In the genomic region with DNA sequence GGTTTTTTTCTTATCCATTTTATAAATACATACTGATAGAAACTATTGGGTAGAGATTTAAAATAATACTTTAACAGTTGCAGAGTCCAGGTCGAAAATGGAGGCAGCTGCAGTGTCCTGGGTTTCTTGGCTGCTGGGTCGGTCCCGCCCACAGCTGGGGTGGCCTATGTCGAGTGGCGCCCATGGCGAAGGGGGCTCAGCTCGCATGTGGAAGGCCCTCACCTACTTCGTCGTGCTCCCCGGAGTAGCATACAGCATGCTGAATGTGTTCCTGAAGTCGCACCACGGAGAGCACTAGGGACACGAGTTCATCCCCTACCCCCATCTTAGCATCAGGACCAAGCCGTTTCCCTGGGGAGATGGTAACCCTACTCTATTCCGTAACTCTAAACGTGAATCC, we compare ENCODE assay signal across 30 cellular contexts.
"Had no signal": no experiment of that assay in that cellular context is flagged by ENCODE, and none has a peak within 500 bp of the region (broad histone marks: within the 10 kb centered on the region; RNA-seq: fewer than 3 reads in every experiment).

No MANE protein-coding gene starts in this region.

- H3K27ac Mint-ChIP-seq: naive thymus-derived CD8-positive, alpha-beta T cell; natural killer cell treated with Interleukin-12 subunit alpha and Interleukin-12 subunit beta and Interleukin-15 and Interleukin-18, amount 100 ng/mL, for 72 hours; nephron progenitor cell; progenitor cell of endocrine pancreas; stimulated activated memory B cell treated with anti-CD40 and anti-IgM and Interleukin-4, amounts not matched to agents 10 μg/mL and 1 μg/mL and 100 μg/mL, for 72 hours; stimulated activated naive CD8-positive, alpha-beta T cell treated with anti-CD3 and anti-CD28 coated beads, Interleukin-15, amount 100 ng/mL, for 72 hours had no signal

- H3K4me1 Mint-ChIP-seq: naive thymus-derived CD8-positive, alpha-beta T cell; nephron progenitor cell; neural crest cell; stimulated activated memory B cell treated with anti-CD40 and anti-IgM and Interleukin-4, amounts not matched to agents 10 μg/mL and 1 μg/mL and 100 μg/mL, for 72 hours; stimulated activated naive CD8-positive, alpha-beta T cell treated with anti-CD3 and anti-CD28 coated beads, Interleukin-15, amount 100 ng/mL, for 72 hours had no signal

- H3K27me3 ChIP-seq: ovary, right lobe of liver, sigmoid colon, suprapubic skin, testis, tibial artery, transverse colon, upper lobe of left lung, vagina had no signal

- H3K27ac ChIP-seq: ovary, parathyroid adenoma, psoas muscle, right lobe of liver, sigmoid colon, suprapubic skin, testis, tibial artery, transverse colon, upper lobe of left lung, vagina had no signal

- H3K4me3 ChIP-seq: ovary, psoas muscle, right lobe of liver, sigmoid colon, suprapubic skin, testis, tibial artery, transverse colon, upper lobe of left lung, vagina had no signal

- DNase-seq: naive thymus-derived CD8-positive, alpha-beta T cell; nephron progenitor cell; occipital lobe; ovary; psoas muscle; right cardiac atrium; right lobe of liver; sigmoid colon; small intestine; stimulated activated CD4-positive, alpha-beta T cell treated with anti-CD3 and anti-CD28 coated beads, Interleukin-12 subunit alpha, Interleukin-12 subunit beta, amount 100 ng/mL, for 4 hours; stimulated activated CD4-positive, alpha-beta T cell treated with anti-CD3 and anti-CD28 coated beads, Interleukin-1b, Interleukin-23, amount 100 ng/mL, for 48 hours; stimulated activated CD4-positive, alpha-beta T cell treated with anti-CD3 and anti-CD28 coated beads, Interleukin-4, amount 100 ng/mL, for 1 hour; stimulated activated CD4-positive, alpha-beta T cell treated with anti-CD3 and anti-CD28 coated beads, Interleukin-4, amount 100 ng/mL, for 4 hours; stimulated activated CD8-positive, alpha-beta memory T cell treated with anti-CD3 and anti-CD28 coated beads, Interleukin-4, amount 100 ng/mL, for 48 hours; stimulated activated naive CD4-positive, alpha-beta T cell; stimulated activated naive CD8-positive, alpha-beta T cell treated with anti-CD3 and anti-CD28 coated beads, Interleukin-15, amount 100 ng/mL, for 72 hours; stimulated activated naive CD8-positive, alpha-beta T cell treated with anti-CD3 and anti-CD28 coated beads, Interleukin-15, Interleukin-2, amounts not matched to agents 100 U/mL and 50 U/mL, for 24 hours; substantia nigra; testis; tibial artery; transverse colon had no signal

- H2AFZ ChIP-seq: parathyroid adenoma had no signal

- H3K9me3 ChIP-seq: ovary, psoas muscle, right lobe of liver, sigmoid colon, suprapubic skin, testis, tibial artery, transverse colon, upper lobe of left lung, vagina had no signal

- H3K4me1 ChIP-seq: parathyroid adenoma, psoas muscle, right lobe of liver, sigmoid colon, suprapubic skin, testis, tibial artery, transverse colon, upper lobe of left lung, vagina had no signal

- H3K36me3 ChIP-seq: ovary, right lobe of liver, sigmoid colon, suprapubic skin, tibial artery, transverse colon, upper lobe of left lung, vagina had no signal

- H3K36me3 Mint-ChIP-seq: naive thymus-derived CD8-positive, alpha-beta T cell; natural killer cell treated with Interleukin-12 subunit alpha and Interleukin-12 subunit beta and Interleukin-15 and Interleukin-18, amount 100 ng/mL, for 72 hours; stimulated activated memory B cell treated with anti-CD40 and anti-IgM and Interleukin-4, amounts not matched to agents 10 μg/mL and 1 μg/mL and 100 μg/mL, for 72 hours had no signal

- H3K27me3 Mint-ChIP-seq: naive thymus-derived CD8-positive, alpha-beta T cell; natural killer cell treated with Interleukin-12 subunit alpha and Interleukin-12 subunit beta and Interleukin-15 and Interleukin-18, amount 100 ng/mL, for 72 hours; progenitor cell of endocrine pancreas; stimulated activated memory B cell treated with anti-CD40 and anti-IgM and Interleukin-4, amounts not matched to agents 10 μg/mL and 1 μg/mL and 100 μg/mL, for 72 hours; stimulated activated naive CD8-positive, alpha-beta T cell treated with anti-CD3 and anti-CD28 coated beads, Interleukin-15, amount 100 ng/mL, for 72 hours had no signal

- FAIRE-seq: small intestine, urothelium cell line had no signal

- H3K9ac ChIP-seq: parathyroid adenoma had no signal

- H3K4me3 Mint-ChIP-seq: naive thymus-derived CD8-positive, alpha-beta T cell; natural killer cell treated with Interleukin-12 subunit alpha and Interleukin-12 subunit beta and Interleukin-15 and Interleukin-18, amount 100 ng/mL, for 72 hours; nephron progenitor cell; neural crest cell; stimulated activated memory B cell treated with anti-CD40 and anti-IgM and Interleukin-4, amounts not matched to agents 10 μg/mL and 1 μg/mL and 100 μg/mL, for 72 hours; stimulated activated naive CD8-positive, alpha-beta T cell treated with anti-CD3 and anti-CD28 coated beads, Interleukin-15, amount 100 ng/mL, for 72 hours had no signal

- ATAC-seq: naive thymus-derived CD8-positive, alpha-beta T cell; natural killer cell treated with Interleukin-12 subunit alpha and Interleukin-12 subunit beta and Interleukin-15 and Interleukin-18, amount 100 ng/mL, for 72 hours; psoas muscle; right cardiac atrium; right lobe of liver; stimulated activated memory B cell treated with anti-CD40 and anti-IgM and Interleukin-4, amounts not matched to agents 10 μg/mL and 1 μg/mL and 100 μg/mL, for 72 hours; stimulated activated naive CD8-positive, alpha-beta T cell treated with anti-CD3 and anti-CD28 coated beads, Interleukin-15, amount 100 ng/mL, for 72 hours; stimulated activated naive CD8-positive, alpha-beta T cell treated with anti-CD3 and anti-CD28 coated beads, Interleukin-15, Interleukin-2, amounts not matched to agents 100 U/mL and 50 U/mL, for 24 hours had no signal

- H3K9me3 Mint-ChIP-seq: natural killer cell treated with Interleukin-12 subunit alpha and Interleukin-12 subunit beta and Interleukin-15 and Interleukin-18, amount 100 ng/mL, for 72 hours; nephron progenitor cell; stimulated activated memory B cell treated with anti-CD40 and anti-IgM and Interleukin-4, amounts not matched to agents 10 μg/mL and 1 μg/mL and 100 μg/mL, for 72 hours; stimulated activated naive CD8-positive, alpha-beta T cell treated with anti-CD3 and anti-CD28 coated beads, Interleukin-15, amount 100 ng/mL, for 72 hours had no signal

- H3K79me2 ChIP-seq: parathyroid adenoma had no signal
